Comparison of ENCODE assay signal across 16 cellular contexts in the genomic region with DNA sequence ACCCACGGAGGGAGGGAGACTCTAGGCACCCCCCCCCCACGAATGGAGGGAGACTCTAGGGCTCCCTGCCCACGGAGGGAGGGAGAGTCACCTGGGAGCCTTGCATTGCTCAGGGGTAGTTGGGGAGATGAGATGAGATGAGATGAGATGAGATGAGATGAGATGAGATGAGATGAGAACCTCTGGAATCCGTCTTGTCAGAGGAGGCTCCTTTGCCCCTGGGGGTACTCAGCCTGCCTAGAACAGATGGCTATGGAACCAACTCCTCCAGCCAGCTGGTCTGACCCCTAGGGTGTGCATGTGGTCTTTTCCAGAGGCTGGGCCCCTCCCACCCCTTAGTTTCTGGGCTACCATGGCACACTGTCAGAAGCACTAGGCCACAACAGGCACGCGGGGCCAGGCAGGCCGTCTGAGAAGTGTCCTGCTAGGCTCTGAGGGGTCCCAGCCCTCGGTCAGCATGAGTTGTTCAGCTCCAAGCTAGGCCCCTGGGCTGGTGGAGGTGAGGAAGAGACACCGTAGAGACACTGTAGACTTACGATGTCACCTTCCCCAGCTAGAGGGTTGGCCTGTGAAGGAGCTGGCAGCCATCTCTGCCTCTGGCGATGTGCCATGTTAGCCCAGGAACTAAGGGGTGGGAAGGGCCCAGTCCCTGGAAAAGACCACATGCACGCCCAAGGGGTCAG. TPM values are rescaled to one million over a fixed set of nuclear protein-coding genes. Genes with fewer than 3 reads are reported as not detected.
A peak's percentile ranks its signal among the peaks of the same experiment; 100 is the strongest.
DNase-seq lines count a peak whose midpoint lies in the region; ATAC-seq, FAIRE-seq and TF ChIP-seq lines count a peak whose summit lies in the region.
"Had no signal": no experiment of that assay in that cellular context is flagged by ENCODE, and none has a peak within 500 bp of the region (broad histone marks: within the 10 kb centered on the region; RNA-seq: fewer than 3 reads in every experiment).

No MANE protein-coding gene starts in this region.

- H3K27ac ChIP-seq in right atrium auricular region, result peak overlapping the region; percentile 44 to 49
- H3K27ac ChIP-seq in hepatocyte, result peak overlapping the region; percentile 88
- H3K27ac ChIP-seq in small intestine (ENCODE audit: low read depth in 1 of 2, low read length in 1 of 2), result peak overlapping the region; percentile 89 to 92
- H3K27ac ChIP-seq: SK-N-MC had no signal

- H3K9me2 ChIP-seq in hepatocyte (replicated peaks; ENCODE audit: insufficient read depth), result no peaks in the 10 kb centered on the region

- FAIRE-seq in small intestine (lab: Jason Lieb, UNC), result no peak
- FAIRE-seq: D721Med, TTC549 had no signal

- peaks cover 66% of the 10 kb centered on the region for H3K79me2 ChIP-seq in hepatocyte

- no peaks in the 10 kb centered on the region for H4K20me1 ChIP-seq in hepatocyte (ENCODE audit: insufficient read depth, poor library complexity, severe bottlenecking)

- DNase-seq in right atrium auricular region (ENCODE audit: low spot score) (no peak), left cardiac atrium (no peak), hepatocyte (ENCODE audit: low spot score) (no peak), small intestine (no peak), islet precursor cell (no peak), NCI-H510A (lab: John Stamatoyannopoulos, UW) (no peak), activated gamma-delta T cell treated with Interleukin-2 at 50 U/mL for 16 hours (no peak)
- DNase-seq: activated effector memory CD4-positive, alpha-beta T cell treated with anti-CD3 and anti-CD28 coated beads, Interleukin-2, amount 50 U/mL, for 16 hours; effector CD4-positive, alpha-beta T cell; NCI-H1092; NCI-H2227 treated with DMSO at 0.1 percent for 48 hours had no signal

- intact Hi-C loops in left cardiac atrium (cut with DNase I), result no loop called here

- peaks cover 0 to 59% of the 10 kb centered on the region in 2 donors for H3K4me1 ChIP-seq in right atrium auricular region
- peaks cover 24% of the 10 kb centered on the region for H3K4me1 ChIP-seq in hepatocyte (ENCODE audit: insufficient read depth)
- peaks cover 8 to 29% of the 10 kb centered on the region in 2 donors for H3K4me1 ChIP-seq in small intestine (ENCODE audit: control insufficient read depth in 2 of 2, insufficient read depth in 1 of 2, low read depth in 1 of 2, low read length in 1 of 2)

- H3K27me3 ChIP-seq in right atrium auricular region, result no peaks in the 10 kb centered on the region
- H3K27me3 ChIP-seq in hepatocyte, result no peaks in the 10 kb centered on the region
- H3K27me3 ChIP-seq in small intestine (ENCODE audit: control insufficient read depth in 2 of 2, insufficient read depth in 2 of 2, low read length in 2 of 2), result no peaks in the 10 kb centered on the region

- no peak overlapping the region for H2AFZ ChIP-seq in hepatocyte

- ATAC-seq in left cardiac atrium, result no peak
- ATAC-seq in GM21723 (IDR thresholded peaks at IDR 0.05; ENCODE audit: unreplicated experiment), result no peak

- 90% methylated on average over 12 of the region's 12 CpGs for WGBS in hepatocyte (ENCODE audit: low lambda C conversion rate, missing lambda C conversion rate)
- 74 to 79% (median 76%) methylated on average over 12 of the region's 12 CpGs for WGBS in small intestine, 3 donors

- H3K9me3 ChIP-seq in right atrium auricular region, result no peaks in the 10 kb centered on the region
- H3K9me3 ChIP-seq in hepatocyte (ENCODE audit: low read depth), result no peaks in the 10 kb centered on the region
- H3K9me3 ChIP-seq in small intestine (ENCODE audit: control insufficient read depth, low read depth), result no peaks in the 10 kb centered on the region

- H3K4me2 ChIP-seq in hepatocyte, result peak overlapping the region; percentile 2

- TF ChIP-seq CTCF in right atrium auricular region (IDR thresholded peaks at IDR 0.05), result no peak
- TF ChIP-seq CTCF in hepatocyte (IDR thresholded peaks at IDR 0.05; ENCODE audit: poor library complexity), result no peak

- H3K36me3 ChIP-seq in right atrium auricular region (no peaks in the 10 kb centered on the region), hepatocyte (replicated peaks; ENCODE audit: insufficient read depth, low read depth) (no peaks in the 10 kb centered on the region), small intestine (ENCODE audit: control insufficient read depth in 2 of 2, insufficient read depth in 2 of 2, low read length in 2 of 2) (peaks cover 0 to 4% of the 10 kb centered on the region in 2 donors)

- no peak overlapping the region for H3K4me3 ChIP-seq in right atrium auricular region
- no peak overlapping the region for H3K4me3 ChIP-seq in hepatocyte
- no peak overlapping the region for H3K4me3 ChIP-seq in small intestine (ENCODE audit: low read depth in 1 of 2, low read length in 2 of 2)
- H3K4me3 ChIP-seq: SK-N-MC had no signal

RNA-seq across cellular contexts. Expression of a gene that starts 8.8 kb away (rescaled TPM):
- 1 to 10 TPM; 6.6 to 7.7 TPM for total RNA-seq in right atrium auricular region
- 10 to 100 TPM; 11.0 to 17.3 TPM for total RNA-seq in left cardiac atrium
- 25.8 and 29.0 TPM in 2 replicates for total RNA-seq in hepatocyte
- polyA plus RNA-seq in hepatocyte, result 58.5 and 66.4 TPM in 2 replicates
- polyA plus RNA-seq in small intestine, result 10 to 100 TPM; 43.2 to 72.1 (median 47.0) TPM
- polyA plus RNA-seq: IgD-negative memory B cell had no signal

RNA-seq across cellular contexts. Expression of a gene that starts 43.3 kb away (rescaled TPM):
- total RNA-seq in right atrium auricular region, result under 1 TPM; 0.24 to 0.41 TPM
- under 1 TPM; 0.24 to 0.31 TPM for total RNA-seq in left cardiac atrium
- total RNA-seq in hepatocyte, result 0.07 TPM in 1 of 2 replicates, not detected in the other
- polyA plus RNA-seq in hepatocyte, result 0.63 TPM in 1 of 2 replicates, not detected in the other
- 1 to 10 TPM in 1 of 3 donors, under 1 TPM in 1, not detected in 1; 0.81 to 4.0 TPM for polyA plus RNA-seq in small intestine
